1 cellular context compared by ENCODE assay signal in the genomic region with DNA sequence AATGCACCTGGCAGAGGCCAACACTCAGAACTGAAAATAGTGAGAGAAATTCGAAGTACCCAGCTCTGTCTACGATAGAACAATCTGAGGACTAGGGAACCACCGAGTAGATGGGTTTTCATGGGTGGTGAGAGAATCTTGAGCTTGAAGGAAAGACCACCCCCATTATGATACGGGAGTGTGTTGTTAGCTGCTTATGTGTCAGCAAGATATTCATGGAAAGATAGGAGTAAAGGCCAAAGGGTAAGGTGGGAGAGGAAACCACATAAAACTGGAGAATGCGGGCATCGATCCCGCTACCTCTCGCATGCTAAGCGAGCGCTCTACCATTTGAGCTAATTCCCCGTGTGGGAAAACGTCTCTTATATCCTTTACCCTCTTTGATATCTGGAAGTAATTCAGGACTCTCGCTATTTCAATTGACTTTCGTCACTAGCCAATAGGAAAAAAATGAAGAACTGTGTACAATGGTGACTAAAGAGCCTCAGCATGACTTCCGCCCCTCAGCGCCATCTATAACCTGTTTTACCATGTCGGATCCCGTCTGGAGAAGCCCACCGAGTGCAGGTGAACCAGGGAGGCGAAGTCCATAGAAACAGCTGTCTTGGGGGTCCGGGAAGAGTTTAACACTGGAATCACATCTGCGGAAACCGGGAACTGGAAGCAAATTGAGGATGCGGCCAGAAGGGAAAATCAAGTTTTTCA.
TF ChIP-seq lines count a peak whose summit lies in the region.

No MANE protein-coding gene starts in this region.

TF ChIP-seq in GM12878, 131 proteins besides CTCF, POLR2A, EP300 and RAD21 (continued from another document):
- TF ChIP-seq, protein P1, sequence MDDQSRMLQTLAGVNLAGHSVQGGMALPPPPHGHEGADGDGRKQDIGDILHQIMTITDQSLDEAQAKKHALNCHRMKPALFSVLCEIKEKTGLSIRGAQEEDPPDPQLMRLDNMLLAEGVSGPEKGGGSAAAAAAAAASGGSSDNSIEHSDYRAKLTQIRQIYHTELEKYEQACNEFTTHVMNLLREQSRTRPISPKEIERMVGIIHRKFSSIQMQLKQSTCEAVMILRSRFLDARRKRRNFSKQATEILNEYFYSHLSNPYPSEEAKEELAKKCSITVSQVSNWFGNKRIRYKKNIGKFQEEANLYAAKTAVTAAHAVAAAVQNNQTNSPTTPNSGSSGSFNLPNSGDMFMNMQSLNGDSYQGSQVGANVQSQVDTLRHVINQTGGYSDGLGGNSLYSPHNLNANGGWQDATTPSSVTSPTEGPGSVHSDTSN (IDR thresholded peaks at IDR 0.05; ENCODE audit: insufficient replicate concordance, low read depth, low read length), result no peak
- TF ChIP-seq EED (IDR thresholded peaks at IDR 0.05; ENCODE audit: low read depth), result peak; percentile 70
- TF ChIP-seq FOXK2 (IDR thresholded peaks at IDR 0.05), result 0 out of 2 replicates have a peak, but pooled peaks have one; percentile 16
- no peak for TF ChIP-seq SP1 (IDR thresholded peaks at IDR 0.05; ENCODE audit: low read depth, low read length)
- TF ChIP-seq PML (IDR thresholded peaks at IDR 0.05; ENCODE audit: low read length), result no peak; the same call in 1 of the 2 replicates
- peak; percentile 89 for TF ChIP-seq IKZF1 (conservative IDR thresholded peaks at IDR 0.05)
- no peak for TF ChIP-seq RCOR1 (conservative IDR thresholded peaks at IDR 0.05; ENCODE audit: low read depth, low read length)
- TF ChIP-seq SREBF1 (IDR thresholded peaks at IDR 0.05; ENCODE audit: low read length), result no peak
- peak; percentile 99 for TF ChIP-seq ZNF24 (IDR thresholded peaks at IDR 0.05)
- peak; percentile 83 to 88; a peak in 3 of 4 replicates for TF ChIP-seq IKZF2 (IDR thresholded peaks at IDR 0.05)
- 0 out of 2 replicates have a peak, but pooled peaks have one; percentile 49 for TF ChIP-seq IRF4 (IDR thresholded peaks at IDR 0.05; ENCODE audit: low read depth, low read length)
- TF ChIP-seq, protein P2, sequence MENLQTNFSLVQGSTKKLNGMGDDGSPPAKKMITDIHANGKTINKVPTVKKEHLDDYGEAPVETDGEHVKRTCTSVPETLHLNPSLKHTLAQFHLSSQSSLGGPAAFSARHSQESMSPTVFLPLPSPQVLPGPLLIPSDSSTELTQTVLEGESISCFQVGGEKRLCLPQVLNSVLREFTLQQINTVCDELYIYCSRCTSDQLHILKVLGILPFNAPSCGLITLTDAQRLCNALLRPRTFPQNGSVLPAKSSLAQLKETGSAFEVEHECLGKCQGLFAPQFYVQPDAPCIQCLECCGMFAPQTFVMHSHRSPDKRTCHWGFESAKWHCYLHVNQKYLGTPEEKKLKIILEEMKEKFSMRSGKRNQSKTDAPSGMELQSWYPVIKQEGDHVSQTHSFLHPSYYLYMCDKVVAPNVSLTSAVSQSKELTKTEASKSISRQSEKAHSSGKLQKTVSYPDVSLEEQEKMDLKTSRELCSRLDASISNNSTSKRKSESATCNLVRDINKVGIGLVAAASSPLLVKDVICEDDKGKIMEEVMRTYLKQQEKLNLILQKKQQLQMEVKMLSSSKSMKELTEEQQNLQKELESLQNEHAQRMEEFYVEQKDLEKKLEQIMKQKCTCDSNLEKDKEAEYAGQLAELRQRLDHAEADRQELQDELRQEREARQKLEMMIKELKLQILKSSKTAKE (IDR thresholded peaks at IDR 0.05; ENCODE audit: low read depth, poor library complexity, severe bottlenecking), result peak; percentile 81
- no peak for TF ChIP-seq MEF2A (IDR thresholded peaks at IDR 0.05; ENCODE audit: insufficient read depth, low read depth, low read length)
- TF ChIP-seq ZNF207 (IDR thresholded peaks at IDR 0.05; ENCODE audit: borderline replicate concordance), result no peak
- peak; percentile 50; the same call in 1 of the 2 replicates for TF ChIP-seq SPI1 (IDR thresholded peaks at IDR 0.05; ENCODE audit: borderline replicate concordance, insufficient read depth, low read depth, low read length)
- TF ChIP-seq GABPA (IDR thresholded peaks at IDR 0.05; ENCODE audit: low read depth), result peak; percentile 50; the same call in 1 of the 2 replicates
- no peak for TF ChIP-seq SIN3A (IDR thresholded peaks at IDR 0.05; ENCODE audit: low read depth, low read length)
- TF ChIP-seq, protein P3, sequence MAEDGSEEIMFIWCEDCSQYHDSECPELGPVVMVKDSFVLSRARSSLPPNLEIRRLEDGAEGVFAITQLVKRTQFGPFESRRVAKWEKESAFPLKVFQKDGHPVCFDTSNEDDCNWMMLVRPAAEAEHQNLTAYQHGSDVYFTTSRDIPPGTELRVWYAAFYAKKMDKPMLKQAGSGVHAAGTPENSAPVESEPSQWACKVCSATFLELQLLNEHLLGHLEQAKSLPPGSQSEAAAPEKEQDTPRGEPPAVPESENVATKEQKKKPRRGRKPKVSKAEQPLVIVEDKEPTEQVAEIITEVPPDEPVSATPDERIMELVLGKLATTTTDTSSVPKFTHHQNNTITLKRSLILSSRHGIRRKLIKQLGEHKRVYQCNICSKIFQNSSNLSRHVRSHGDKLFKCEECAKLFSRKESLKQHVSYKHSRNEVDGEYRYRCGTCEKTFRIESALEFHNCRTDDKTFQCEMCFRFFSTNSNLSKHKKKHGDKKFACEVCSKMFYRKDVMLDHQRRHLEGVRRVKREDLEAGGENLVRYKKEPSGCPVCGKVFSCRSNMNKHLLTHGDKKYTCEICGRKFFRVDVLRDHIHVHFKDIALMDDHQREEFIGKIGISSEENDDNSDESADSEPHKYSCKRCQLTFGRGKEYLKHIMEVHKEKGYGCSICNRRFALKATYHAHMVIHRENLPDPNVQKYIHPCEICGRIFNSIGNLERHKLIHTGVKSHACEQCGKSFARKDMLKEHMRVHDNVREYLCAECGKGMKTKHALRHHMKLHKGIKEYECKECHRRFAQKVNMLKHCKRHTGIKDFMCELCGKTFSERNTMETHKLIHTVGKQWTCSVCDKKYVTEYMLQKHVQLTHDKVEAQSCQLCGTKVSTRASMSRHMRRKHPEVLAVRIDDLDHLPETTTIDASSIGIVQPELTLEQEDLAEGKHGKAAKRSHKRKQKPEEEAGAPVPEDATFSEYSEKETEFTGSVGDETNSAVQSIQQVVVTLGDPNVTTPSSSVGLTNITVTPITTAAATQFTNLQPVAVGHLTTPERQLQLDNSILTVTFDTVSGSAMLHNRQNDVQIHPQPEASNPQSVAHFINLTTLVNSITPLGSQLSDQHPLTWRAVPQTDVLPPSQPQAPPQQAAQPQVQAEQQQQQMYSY (CRISPR knock-in tag; IDR thresholded peaks at IDR 0.05), result no peak
